27 cellular contexts compared by ENCODE assay signal in the genomic region with DNA sequence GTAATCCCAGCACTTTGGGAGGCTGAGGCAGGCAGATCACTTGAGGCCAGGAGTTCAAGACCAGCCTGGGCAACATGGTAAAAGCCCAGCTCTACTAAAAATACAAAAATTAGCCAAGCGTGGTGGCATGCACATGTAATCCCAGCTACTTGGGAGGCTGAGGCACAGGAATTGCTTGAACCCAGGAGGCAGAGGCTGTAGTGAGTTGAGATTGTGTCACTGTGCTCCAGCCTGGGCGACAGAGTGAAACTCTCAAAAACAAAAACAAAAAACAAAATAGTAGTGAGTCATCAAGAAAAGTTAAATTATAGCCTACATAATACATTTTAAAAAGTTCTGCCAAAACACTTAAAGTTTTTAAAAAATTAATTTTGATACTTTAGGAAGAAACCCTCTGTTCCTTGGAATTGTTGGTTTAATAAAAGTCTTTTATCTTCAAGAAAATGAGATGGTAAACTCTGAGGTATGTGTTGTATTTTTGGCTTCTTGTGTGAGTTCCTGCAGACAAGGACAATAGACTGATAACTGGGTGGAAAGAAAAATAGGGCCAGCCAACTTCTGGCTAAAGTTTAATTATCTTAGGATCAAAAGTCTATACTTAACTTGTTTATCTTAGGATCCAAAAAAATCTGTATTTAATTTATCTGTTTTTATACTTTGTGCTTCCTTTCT. TPM values are rescaled to one million over a fixed set of nuclear protein-coding genes. Genes with fewer than 3 reads are reported as not detected.
DNase-seq lines count a peak whose midpoint lies in the region; ATAC-seq, FAIRE-seq and TF ChIP-seq lines count a peak whose summit lies in the region.
"Had no signal": no experiment of that assay in that cellular context is flagged by ENCODE, and none has a peak within 500 bp of the region (broad histone marks: within the 10 kb centered on the region; RNA-seq: fewer than 3 reads in every experiment).

No MANE protein-coding gene starts in this region.

- CTCF ChIA-PET in A549 (lab: Yijun Ruan, JAX), result interaction anchor here (0.6 to 5.7 kb wide), 8 partner anchors 8 to 382 kb away, joined by 3 to 28 read pairs (median 5); a partner anchor contains a TSS

- peaks cover 3% of the 10 kb centered on the region for H3K36me3 Mint-ChIP-seq in activated T-cell treated with anti-CD3 and anti-CD28 coated beads, Interleukin-2, amount 50 U/mL, for 24 hours (ENCODE audit: low read depth)

- no peak for ATAC-seq in A549
- peak; percentile 82 to 91 (median 86) for ATAC-seq in right lobe of liver
- ATAC-seq: effector memory CD8-positive, alpha-beta T cell had no signal

- H3K9me3 ChIP-seq in A549 (peaks cover 32% of the 10 kb centered on the region), right lobe of liver (no peaks in the 10 kb centered on the region), subcutaneous abdominal adipose tissue (ENCODE audit: control insufficient read depth in 5 of 5, low read length in 5 of 5) (no peaks in the 10 kb centered on the region)
- H3K9me3 ChIP-seq: colonic mucosa, Peyer's patch had no signal

- WGBS in A549 (ENCODE audit: missing lambda C conversion rate), result 94% methylated on average over 2 of the region's 2 CpGs
- 53% methylated on average over 2 of the region's 2 CpGs for WGBS in right lobe of liver (ENCODE audit: insufficient coverage, low coverage, low lambda C conversion rate, missing lambda C conversion rate)

- no peak for TF ChIP-seq POLR2A in A549 (IDR thresholded peaks at IDR 0.05; ENCODE audit: low read length)
- no peak for TF ChIP-seq POLR2A in right lobe of liver (IDR thresholded peaks at IDR 0.05)

- no peak overlapping the region for H3K9ac ChIP-seq in subcutaneous abdominal adipose tissue (ENCODE audit: low read length in 5 of 5)
- H3K9ac ChIP-seq: BLaER1 had no signal

- POLR2A ChIA-PET in A549 (lab: Yijun Ruan, JAX), result no interaction called here

- intact Hi-C loops in right lobe of liver (cut with DNase I), result no loop called here

- H3K27ac ChIP-seq in A549, result no peak overlapping the region
- H3K27ac ChIP-seq in right lobe of liver, result peak overlapping the region; percentile 2 to 66 (median 46)
- peak overlapping the region; percentile 54 for H3K27ac ChIP-seq in subcutaneous abdominal adipose tissue (ENCODE audit: low read depth, low read length)
- H3K27ac ChIP-seq: BLaER1, colonic mucosa, SJCRH30 had no signal

- no peak for TF ChIP-seq EP300 in A549 (IDR thresholded peaks at IDR 0.05)

- no peak for FAIRE-seq in A549 (lab: Jason Lieb, UNC)
- FAIRE-seq: bronchial epithelial cell had no signal

- H3K27me3 Mint-ChIP-seq in activated T-cell treated with anti-CD3 and anti-CD28 coated beads, Interleukin-2, amount 50 U/mL, for 24 hours, result no peaks in the 10 kb centered on the region
- H3K27me3 Mint-ChIP-seq: activated CD4-positive, alpha-beta T cell treated with anti-CD3 and anti-CD28 coated beads, Interleukin-2, amount 10 ng/mL, durations not matched to agents 24 days and 14 days had no signal

- H3K4me1 Mint-ChIP-seq in activated T-cell treated with anti-CD3 and anti-CD28 coated beads, Interleukin-2, amount 50 U/mL, for 24 hours (ENCODE audit: low read depth), result peaks cover 30% of the 10 kb centered on the region
- H3K4me1 Mint-ChIP-seq: H9, neural crest cell had no signal

- TF ChIP-seq RAD21 in A549 (conservative IDR thresholded peaks at IDR 0.05 in 1 of 2, IDR thresholded peaks at IDR 0.05 in 1 of 2), result no peak

- H3K4me3 ChIP-seq in A549 (no peak overlapping the region), cardiac fibroblast (replicated peaks in 1 of 2; ENCODE audit: low read depth in 2 of 2, low read length in 2 of 2) (no peak overlapping the region), right lobe of liver (no peak overlapping the region), subcutaneous abdominal adipose tissue (ENCODE audit: low read depth in 1 of 5, low read length in 5 of 5) (no peak overlapping the region)
- H3K4me3 ChIP-seq: BLaER1, colonic mucosa, Peyer's patch, SJCRH30 had no signal

- TF ChIP-seq CTCF in A549 (IDR thresholded peaks at IDR 0.05) (no peak), cardiac fibroblast (IDR thresholded peaks at IDR 0.05; ENCODE audit: low read depth, low read length) (no peak), right lobe of liver (IDR thresholded peaks at IDR 0.05) (no peak)

- H3K4me2 ChIP-seq in A549, result no peak overlapping the region
- H3K4me2 ChIP-seq: BLaER1 had no signal

- no peak for DNase-seq in A549 (ENCODE audit: low read depth in 1 of 2, low spot score in 1 of 2)
- DNase-seq in cardiac fibroblast (ENCODE audit: low read depth in 2 of 2), result peak; percentile 24 to 33
- no peak for DNase-seq in right lobe of liver
- DNase-seq in activated CD4-positive, alpha-beta T cell treated with anti-CD3 and anti-CD28 coated beads, Interleukin-2, amount 50 U/mL, for 4 hours, result no peak
- DNase-seq in C1 segment of cervical spinal cord (lab: John Stamatoyannopoulos, UW), result no peak
- no peak for DNase-seq in amniotic stem cell (lab: John Stamatoyannopoulos, UW)
- no peak for DNase-seq in activated T-cell treated with anti-CD3 and anti-CD28 coated beads, Interleukin-2, amount 50 U/mL, for 24 hours
- DNase-seq: activated CD4-positive, alpha-beta T cell treated with anti-CD3 and anti-CD28 coated beads, Interleukin-2, amount 10 ng/mL, durations not matched to agents 24 days and 14 days; activated naive CD4-positive, alpha-beta T cell; activated T-cell treated with anti-CD3 and anti-CD28 coated beads, Interleukin-2, amount 50 U/mL, for 4 hours; Caco-2; colonic mucosa; DMS79 treated with DMSO at 0.1 percent for 48 hours; effector memory CD8-positive, alpha-beta T cell; GF-D8; H9; islet precursor cell; NCI-H1092 treated with DMSO at 0.1 percent for 48 hours; NCI-H2029 treated with DMSO at 0.1 percent for 48 hours; NCI-H2227 treated with DMSO at 0.1 percent for 48 hours; Peyer's patch; SJCRH30; stimulated activated naive CD4-positive, alpha-beta T cell treated with Interleukin-2 at 50 U/mL for 16 hours had no signal

- no peak overlapping the region for H3K27ac Mint-ChIP-seq in activated T-cell treated with anti-CD3 and anti-CD28 coated beads, Interleukin-2, amount 50 U/mL, for 24 hours
- H3K27ac Mint-ChIP-seq: activated CD4-positive, alpha-beta T cell treated with anti-CD3 and anti-CD28 coated beads, Interleukin-2, amount 10 ng/mL, durations not matched to agents 24 days and 14 days; effector memory CD8-positive, alpha-beta T cell; H9 had no signal

- H3K4me3 Mint-ChIP-seq in activated T-cell treated with anti-CD3 and anti-CD28 coated beads, Interleukin-2, amount 50 U/mL, for 24 hours, result no peak overlapping the region
- H3K4me3 Mint-ChIP-seq: activated CD4-positive, alpha-beta T cell treated with anti-CD3 and anti-CD28 coated beads, Interleukin-2, amount 10 ng/mL, durations not matched to agents 24 days and 14 days; activated T-cell treated with anti-CD3 and anti-CD28 coated beads, Interleukin-2, amount 50 U/mL, for 4 hours; effector memory CD8-positive, alpha-beta T cell; H9; neural crest cell had no signal

- peaks cover 7% of the 10 kb centered on the region; the same call in 2 of the 3 replicates for H3K4me1 ChIP-seq in A549
- peaks cover 0 to 9% (median 5%) of the 10 kb centered on the region in 4 donors for H3K4me1 ChIP-seq in right lobe of liver
- H3K4me1 ChIP-seq in subcutaneous abdominal adipose tissue (ENCODE audit: control insufficient read depth in 5 of 5, insufficient read depth in 5 of 5, low read length in 5 of 5), result peaks cover 0 to 38% (median 17%) of the 10 kb centered on the region in 5 donors
- H3K4me1 ChIP-seq: Caco-2, colonic mucosa, Peyer's patch, SJCRH30 had no signal

- no peaks in the 10 kb centered on the region for H3K27me3 ChIP-seq in right lobe of liver
- H3K27me3 ChIP-seq in subcutaneous abdominal adipose tissue (ENCODE audit: control insufficient read depth in 5 of 5, insufficient read depth in 4 of 5, low read length in 5 of 5), result no peaks in the 10 kb centered on the region
- H3K27me3 ChIP-seq: BLaER1, colonic mucosa, Peyer's patch, SJCRH30 had no signal

- H3K9me3 Mint-ChIP-seq in activated T-cell treated with anti-CD3 and anti-CD28 coated beads, Interleukin-2, amount 50 U/mL, for 24 hours, result peaks cover 16% of the 10 kb centered on the region

- H3K36me3 ChIP-seq in right lobe of liver, result no peaks in the 10 kb centered on the region
- H3K36me3 ChIP-seq in subcutaneous abdominal adipose tissue (ENCODE audit: control insufficient read depth in 5 of 5, insufficient read depth in 5 of 5, low read length in 5 of 5), result peaks cover 0 to 5% (median 0%) of the 10 kb centered on the region in 5 donors
- H3K36me3 ChIP-seq: colonic mucosa, Peyer's patch, SJCRH30 had no signal

TF ChIP-seq in A549, 52 proteins besides CTCF, POLR2A, EP300 and RAD21:
- TF ChIP-seq CHD4 (IDR thresholded peaks at IDR 0.05; ENCODE audit: borderline replicate concordance), result no peak
- TF ChIP-seq HOXA7 (CRISPR knock-in tag; IDR thresholded peaks at IDR 0.05), result no peak
- no peak for TF ChIP-seq FOSL2 (IDR thresholded peaks at IDR 0.05)
- TF ChIP-seq FOSL2 (CRISPR knock-in tag; IDR thresholded peaks at IDR 0.05), result peak; percentile 10; the same call in 1 of the 2 replicates
- no peak for TF ChIP-seq FOXS1 (CRISPR knock-in tag; IDR thresholded peaks at IDR 0.05)
TF ChIP-seq in A549: peak in this region for 1.

RNA-seq across cellular contexts. Expression of a gene that starts 9.3 kb away (rescaled TPM):
- 15.9 and 16.8 TPM in 2 replicates for polyA plus RNA-seq in A549 (2011; rRNA removed)
- 17.6 and 25.3 TPM in 2 replicates for polyA plus RNA-seq in A549 (2012; cell fraction: cytosol; rRNA removed)
- polyA plus RNA-seq in A549 (2012; cell fraction: nucleus; rRNA removed), result 67.7 and 81.9 TPM in 2 replicates
- 21.0 to 21.6 TPM (median 21.2 TPM) in 3 replicates for polyA plus RNA-seq in A549 (2017; fragmentation: RNase III; extraction: RNeasy Plus Mini Kit Qiagen cat#74134 plus additional on column Dnase treatment)
- polyA minus RNA-seq in A549 (2011; rRNA and poly(A)+ RNA removed), result 77.7 and 84.8 TPM in 2 replicates
- total RNA-seq in right lobe of liver, result 10 to 100 TPM in 2 of 6 experiments, 1 to 10 TPM in 4; 6.0 to 12.9 (median 9.1) TPM

Comparison
In these comparisons a context has a peak if more than half of its experiments do, and no peak if none do; other contexts are left out.
1. ATAC-seq: peak in right lobe of liver (4 of 4); none in A549 (0 of 2).
2. DNase-seq: peak in cardiac fibroblast (2 of 2); none in A549 (0 of 2), right lobe of liver (0 of 3), activated CD4-positive, alpha-beta T cell treated with anti-CD3 and anti-CD28 coated beads, Interleukin-2, amount 50 U/mL, for 4 hours (0 of 2), C1 segment of cervical spinal cord (0 of 14), amniotic stem cell (single experiment) and activated T-cell treated with anti-CD3 and anti-CD28 coated beads, Interleukin-2, amount 50 U/mL, for 24 hours (single experiment).
3. H3K27ac ChIP-seq: peak in right lobe of liver (3 of 3) and subcutaneous abdominal adipose tissue (single experiment); none in A549 (0 of 2).